In the genomic region with DNA sequence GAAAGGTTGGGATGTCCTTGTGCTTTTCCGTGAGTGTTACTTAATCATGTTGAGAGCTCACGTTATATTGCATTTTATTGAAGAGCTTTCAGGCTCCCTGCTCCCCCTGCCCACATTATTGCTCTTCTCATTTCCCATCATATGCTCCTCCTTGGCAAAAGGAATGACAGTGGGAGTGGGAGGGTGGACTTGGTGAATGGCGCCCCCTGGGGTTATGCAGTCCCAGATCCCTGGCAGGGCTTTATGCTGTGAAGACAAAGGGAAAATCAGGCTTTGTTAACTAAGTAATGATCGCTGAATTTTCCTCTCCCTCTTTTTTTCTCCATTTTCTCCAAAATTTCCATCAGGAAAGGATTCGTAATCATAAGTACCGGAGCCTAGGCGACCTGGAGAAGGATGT, we compare ENCODE assay signal across 8 cellular contexts.
DNase-seq lines count a peak whose midpoint lies in the region; ATAC-seq and TF ChIP-seq lines count a peak whose summit lies in the region.

No MANE protein-coding gene starts in this region.

- H3K27ac ChIP-seq in PC-9, result no peak overlapping the region
- H3K27ac ChIP-seq in gastroesophageal sphincter, result no peak overlapping the region

- H2AFZ ChIP-seq in PC-9, result no peak overlapping the region

- DNase-seq in activated naive CD4-positive, alpha-beta T cell treated with Interleukin-2 at 50 U/mL for 16 hours, result peak; percentile 8
- no peak for DNase-seq in activated naive CD4-positive, alpha-beta T cell treated with anti-CD3 and anti-CD28 coated beads, Interleukin-2, amount 10 ng/mL, durations not matched to agents 7 days and 5 days
- peak in 1 of 2 experiments; percentile 4 for DNase-seq in PC-9
- peak; percentile 29 for DNase-seq in stimulated activated CD4-positive, alpha-beta T cell treated with anti-CD3 and anti-CD28 coated beads, Interleukin-4, amount 100 ng/mL, for 24 hours
- no peak for DNase-seq in superior temporal gyrus (ENCODE audit: extremely low spot score)
- DNase-seq in NCI-H1694 (lab: John Stamatoyannopoulos, UW), result no peak
- DNase-seq in activated CD8-positive, alpha-beta memory T cell treated with anti-CD3 and anti-CD28 coated beads, Interleukin-2, amount 50 U/mL, for 4 hours, result no peak

- no peak overlapping the region for H3K4me2 ChIP-seq in PC-9

- no peak for TF ChIP-seq EP300 in gastroesophageal sphincter (IDR thresholded peaks at IDR 0.05)

- H3K9me3 ChIP-seq in PC-9 (ENCODE audit: insufficient read depth, low read depth) (no peaks in the 10 kb centered on the region), gastroesophageal sphincter (no peaks in the 10 kb centered on the region)

- H3K27me3 Mint-ChIP-seq in activated naive CD4-positive, alpha-beta T cell treated with anti-CD3 and anti-CD28 coated beads, Interleukin-2, amount 10 ng/mL, durations not matched to agents 7 days and 5 days, result no peaks in the 10 kb centered on the region

- H3K4me3 ChIP-seq in PC-9 (no peak overlapping the region), gastroesophageal sphincter (no peak overlapping the region)

- no peaks in the 10 kb centered on the region for H4K20me1 ChIP-seq in PC-9 (ENCODE audit: insufficient read depth)

- H3F3A ChIP-seq in PC-9 (ENCODE audit: insufficient read depth, low read depth), result no peaks in the 10 kb centered on the region

- H3K36me3 Mint-ChIP-seq in activated naive CD4-positive, alpha-beta T cell treated with anti-CD3 and anti-CD28 coated beads, Interleukin-2, amount 10 ng/mL, durations not matched to agents 7 days and 5 days, result peaks cover 25% of the 10 kb centered on the region

- BruUV-seq in PC-9 (replicated peaks; lab: Mats Ljungman, UMichigan), result no TSS peak

- ATAC-seq in gastroesophageal sphincter, result no peak

- TF ChIP-seq POLR2A in gastroesophageal sphincter (IDR thresholded peaks at IDR 0.05), result no peak

- intact Hi-C loops in PC-9 (cut with micrococcal nuclease; ENCODE audit: unreplicated experiment), result no loop called here

- no peak overlapping the region for H3K4me3 Mint-ChIP-seq in activated naive CD4-positive, alpha-beta T cell treated with anti-CD3 and anti-CD28 coated beads, Interleukin-2, amount 10 ng/mL, durations not matched to agents 7 days and 5 days

- H3K27me3 ChIP-seq in PC-9 (ENCODE audit: insufficient read depth, low read depth) (no peaks in the 10 kb centered on the region), gastroesophageal sphincter (no peaks in the 10 kb centered on the region)

- H3K9me3 Mint-ChIP-seq in activated naive CD4-positive, alpha-beta T cell treated with anti-CD3 and anti-CD28 coated beads, Interleukin-2, amount 10 ng/mL, durations not matched to agents 7 days and 5 days, result no peaks in the 10 kb centered on the region

- TF ChIP-seq CTCF in PC-9 (conservative IDR thresholded peaks at IDR 0.05) (peak; percentile 34; the same call in 1 of the 2 replicates), gastroesophageal sphincter (IDR thresholded peaks at IDR 0.05) (peak in 3 of 4 experiments; percentile 16 to 55 (median 32))

- POLR2A ChIA-PET in PC-9 (lab: Charles Lee; ENCODE audit: unreplicated experiment), result no interaction called here

- CTCF ChIA-PET in activated naive CD4-positive, alpha-beta T cell treated with anti-CD3 and anti-CD28 coated beads, Interleukin-2, amount 10 ng/mL, durations not matched to agents 7 days and 5 days (lab: Charles Lee), result interaction anchor here (0.8 to 3.6 kb wide), 8 partner anchors 11 to 72 kb away, joined by 3 to 18 read pairs (median 6); no protein-coding TSS in a partner anchor
- CTCF ChIA-PET in PC-9 (lab: Charles Lee), result interaction anchor here (0.6 kb wide), 1 partner anchor 132 kb away, joined by 3 read pairs; no protein-coding TSS in a partner anchor

- no peaks in the 10 kb centered on the region for H3K4me1 Mint-ChIP-seq in activated naive CD4-positive, alpha-beta T cell treated with anti-CD3 and anti-CD28 coated beads, Interleukin-2, amount 10 ng/mL, durations not matched to agents 7 days and 5 days

- H3K9me2 ChIP-seq in PC-9 (ENCODE audit: insufficient read depth), result no peaks in the 10 kb centered on the region

- no peaks in the 10 kb centered on the region for H3K79me2 ChIP-seq in PC-9 (ENCODE audit: low read depth)

- H3K27ac Mint-ChIP-seq in activated naive CD4-positive, alpha-beta T cell treated with anti-CD3 and anti-CD28 coated beads, Interleukin-2, amount 10 ng/mL, durations not matched to agents 7 days and 5 days, result no peak overlapping the region

- 84 to 86% methylated on average over 7 of the region's 7 CpGs for WGBS in gastroesophageal sphincter (ENCODE audit: low coverage in 1 of 2), 2 donors

- H3K36me3 ChIP-seq in PC-9 (ENCODE audit: low read depth), result no peaks in the 10 kb centered on the region
- H3K36me3 ChIP-seq in gastroesophageal sphincter, result peaks cover 0 to 52% of the 10 kb centered on the region in 2 donors

- H3K4me1 ChIP-seq in PC-9 (replicated peaks; ENCODE audit: insufficient read depth) (no peaks in the 10 kb centered on the region), gastroesophageal sphincter (peaks cover 0 to 14% (median 0%) of the 10 kb centered on the region in 3 donors)

Comparison
In these comparisons a context has a peak if more than half of its experiments do, and no peak if none do; other contexts are left out.
1. DNase-seq: peak in activated naive CD4-positive, alpha-beta T cell treated with Interleukin-2 at 50 U/mL for 16 hours (single experiment) and stimulated activated CD4-positive, alpha-beta T cell treated with anti-CD3 and anti-CD28 coated beads, Interleukin-4, amount 100 ng/mL, for 24 hours (single experiment); none in activated naive CD4-positive, alpha-beta T cell treated with anti-CD3 and anti-CD28 coated beads, Interleukin-2, amount 10 ng/mL, durations not matched to agents 7 days and 5 days (single experiment), superior temporal gyrus (single experiment), NCI-H1694 (single experiment) and activated CD8-positive, alpha-beta memory T cell treated with anti-CD3 and anti-CD28 coated beads, Interleukin-2, amount 50 U/mL, for 4 hours (single experiment).